In the genomic region with DNA sequence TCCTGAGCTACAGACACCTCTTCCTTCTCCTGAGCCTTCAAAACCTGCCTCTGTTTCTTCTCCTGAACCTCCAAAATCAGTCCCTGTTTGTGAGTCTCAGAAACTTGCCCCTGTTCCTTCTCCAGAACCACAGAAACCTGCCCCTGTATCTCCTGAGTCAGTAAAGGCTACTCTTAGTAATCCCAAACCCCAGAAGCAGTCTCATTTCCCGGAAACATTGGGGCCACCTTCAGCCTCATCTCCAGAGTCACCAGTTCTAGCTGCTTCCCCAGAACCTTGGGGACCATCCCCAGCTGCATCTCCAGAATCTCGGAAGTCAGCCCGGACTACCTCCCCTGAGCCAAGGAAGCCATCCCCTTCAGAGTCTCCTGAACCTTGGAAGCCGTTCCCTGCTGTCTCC, we compare ENCODE assay signal across 19 cellular contexts. TPM values are rescaled to one million over a fixed set of nuclear protein-coding genes. Genes with fewer than 3 reads are reported as not detected.
DNase-seq lines count a peak whose midpoint lies in the region; ATAC-seq, FAIRE-seq and TF ChIP-seq lines count a peak whose summit lies in the region.
"Had no signal": no experiment of that assay in that cellular context is flagged by ENCODE, and none has a peak within 500 bp of the region (broad histone marks: within the 10 kb centered on the region; RNA-seq: fewer than 3 reads in every experiment).

No MANE protein-coding gene starts in this region.

- H3K36me3 ChIP-seq in BLaER1 treated with 17β-estradiol and CSF1 and Interleukin-3, amounts not matched to agents 10 nM and 100 nM = peaks cover 61 to 97% (median 90%) of the 10 kb centered on the region in 11 experiments

- no peak overlapping the region for H3K4me3 Mint-ChIP-seq in activated CD8-positive, alpha-beta memory T cell treated with anti-CD3 and anti-CD28 coated beads, Interleukin-2, amount 10 ng/mL, durations not matched to agents 7 days and 5 days
- no peak overlapping the region for H3K4me3 Mint-ChIP-seq in dendritic cell treated with granulocyte-macrophage colony-stimulating factor and Interleukin-4, amounts not matched to agents 40 ng/mL and 50 ng/mL, for 4 days
- H3K4me3 Mint-ChIP-seq: CD4-positive, alpha-beta memory T cell had no signal

- H3K4me1 ChIP-seq in BLaER1 treated with 17β-estradiol and CSF1 and Interleukin-3, amounts not matched to agents 10 nM and 100 nM = peaks cover 19 to 32% (median 27%) of the 10 kb centered on the region in 10 experiments; a peak in 19 of 20 replicates

- no peak for DNase-seq in activated CD8-positive, alpha-beta memory T cell treated with anti-CD3 and anti-CD28 coated beads, Interleukin-2, amount 10 ng/mL, durations not matched to agents 7 days and 5 days
- no peak for DNase-seq in activated CD8-positive, alpha-beta memory T cell treated with anti-CD3 and anti-CD28 coated beads for 24 hours
- DNase-seq in HL-60 (ENCODE audit: low read depth in 1 of 2, low spot score in 1 of 2) = no peak
- no peak for DNase-seq in NCI-H524 treated with DMSO at 0.1 percent for 48 hours (lab: John Stamatoyannopoulos, UW)
- no peak for DNase-seq in NCI-H1417 treated with DMSO at 0.1 percent for 48 hours (lab: John Stamatoyannopoulos, UW)
- no peak for DNase-seq in GM12891 (ENCODE audit: insufficient read length, low spot score)
- DNase-seq: ACHN; CD4-positive, alpha-beta memory T cell; GF-D8; MG63; NCI-H1092 treated with DMSO at 0.1 percent for 48 hours; NCI-H1694 treated with DMSO at 0.1 percent for 48 hours; NCI-H345; NCI-H69; NK-92 treated with Interleukin-12 subunit alpha and Interleukin-12 subunit beta, amount 100 ng/mL, for 24 hours; OCI-M1 had no signal

- peak overlapping the region in 8 of 11 experiments; percentile 1 to 74 (median 56); a peak in 12 of 22 replicates for H3K4me2 ChIP-seq in BLaER1 treated with 17β-estradiol and CSF1 and Interleukin-3, amounts not matched to agents 10 nM and 100 nM

- peaks cover 36 to 92% (median 64%) of the 10 kb centered on the region in 11 experiments; a peak in 21 of 22 replicates for H4K20me1 ChIP-seq in BLaER1 treated with 17β-estradiol and CSF1 and Interleukin-3, amounts not matched to agents 10 nM and 100 nM

- peak overlapping the region; percentile 1 for H3K27ac Mint-ChIP-seq in activated CD8-positive, alpha-beta memory T cell treated with anti-CD3 and anti-CD28 coated beads, Interleukin-2, amount 10 ng/mL, durations not matched to agents 7 days and 5 days
- H3K27ac Mint-ChIP-seq in dendritic cell treated with granulocyte-macrophage colony-stimulating factor and Interleukin-4, amounts not matched to agents 40 ng/mL and 50 ng/mL, for 4 days = peak overlapping the region; percentile 5

- no peak for TF ChIP-seq CTCF in HL-60 (IDR thresholded peaks at IDR 0.05; ENCODE audit: insufficient read depth, low read length)

- H3K9ac ChIP-seq in BLaER1 treated with 17β-estradiol and CSF1 and Interleukin-3, amounts not matched to agents 10 nM and 100 nM = no peak overlapping the region; a peak in 1 of 22 replicates

- peaks cover 45% of the 10 kb centered on the region for H3K4me1 Mint-ChIP-seq in activated CD8-positive, alpha-beta memory T cell treated with anti-CD3 and anti-CD28 coated beads, Interleukin-2, amount 10 ng/mL, durations not matched to agents 7 days and 5 days
- H3K4me1 Mint-ChIP-seq in dendritic cell treated with granulocyte-macrophage colony-stimulating factor and Interleukin-4, amounts not matched to agents 40 ng/mL and 50 ng/mL, for 4 days (ENCODE audit: low read depth) = peaks cover 52% of the 10 kb centered on the region

- ATAC-seq in activated CD8-positive, alpha-beta memory T cell treated with anti-CD3 and anti-CD28 coated beads, Interleukin-2, amount 10 ng/mL, durations not matched to agents 7 days and 5 days = no peak
- ATAC-seq: HepG2 had no signal

- H3K4me3 ChIP-seq in BLaER1 treated with 17β-estradiol and CSF1 and Interleukin-3, amounts not matched to agents 10 nM and 100 nM = no peak overlapping the region
- no peak overlapping the region for H3K4me3 ChIP-seq in HL-60 (replicated peaks; ENCODE audit: insufficient read depth, low read length)
- H3K4me3 ChIP-seq: MG63 had no signal

- FAIRE-seq in GM12891 (lab: Jason Lieb, UNC) = no peak
- FAIRE-seq: HepG2 had no signal

- no peaks in the 10 kb centered on the region for H3K27me3 Mint-ChIP-seq in activated CD8-positive, alpha-beta memory T cell treated with anti-CD3 and anti-CD28 coated beads, Interleukin-2, amount 10 ng/mL, durations not matched to agents 7 days and 5 days
- H3K27me3 Mint-ChIP-seq in dendritic cell treated with granulocyte-macrophage colony-stimulating factor and Interleukin-4, amounts not matched to agents 40 ng/mL and 50 ng/mL, for 4 days = no peaks in the 10 kb centered on the region
- H3K27me3 Mint-ChIP-seq: CD4-positive, alpha-beta memory T cell had no signal

- CTCF ChIA-PET in activated CD8-positive, alpha-beta memory T cell treated with anti-CD3 and anti-CD28 coated beads, Interleukin-2, amount 10 ng/mL, durations not matched to agents 7 days and 5 days (lab: Charles Lee) = interaction anchor here (1.6 kb wide), 1 partner anchor 10 kb away, joined by 6 read pairs; no protein-coding TSS in a partner anchor

- no peak; the same call in 1 of the 2 replicates for TF ChIP-seq POLR2A in GM12891 (IDR thresholded peaks at IDR 0.05; ENCODE audit: low read depth, low read length)

- no peaks in the 10 kb centered on the region for H3K9me3 Mint-ChIP-seq in activated CD8-positive, alpha-beta memory T cell treated with anti-CD3 and anti-CD28 coated beads, Interleukin-2, amount 10 ng/mL, durations not matched to agents 7 days and 5 days (ENCODE audit: low read depth)
- H3K9me3 Mint-ChIP-seq in dendritic cell treated with granulocyte-macrophage colony-stimulating factor and Interleukin-4, amounts not matched to agents 40 ng/mL and 50 ng/mL, for 4 days = peaks cover 8% of the 10 kb centered on the region
- H3K9me3 Mint-ChIP-seq: CD4-positive, alpha-beta memory T cell had no signal

- H3K9me3 ChIP-seq in BLaER1 treated with 17β-estradiol and CSF1 and Interleukin-3, amounts not matched to agents 10 nM and 100 nM (replicated peaks in 1 of 11) = no peaks in the 10 kb centered on the region

- intact Hi-C loops in dendritic cell treated with granulocyte-macrophage colony-stimulating factor and Interleukin-4, amounts not matched to agents 40 ng/mL and 50 ng/mL, for 4 days (cut with micrococcal nuclease) = no loop called here

- H3K36me3 Mint-ChIP-seq in activated CD8-positive, alpha-beta memory T cell treated with anti-CD3 and anti-CD28 coated beads, Interleukin-2, amount 10 ng/mL, durations not matched to agents 7 days and 5 days = peaks cover 67% of the 10 kb centered on the region
- peaks cover 87% of the 10 kb centered on the region for H3K36me3 Mint-ChIP-seq in dendritic cell treated with granulocyte-macrophage colony-stimulating factor and Interleukin-4, amounts not matched to agents 40 ng/mL and 50 ng/mL, for 4 days (ENCODE audit: low read depth)

- H3K27ac ChIP-seq in BLaER1 treated with 17β-estradiol and CSF1 and Interleukin-3, amounts not matched to agents 10 nM and 100 nM = peak overlapping the region in 4 of 11 experiments; percentile 18 to 64 (median 40); a peak in 6 of 22 replicates
- peak overlapping the region; percentile 32; the same call in 1 of the 2 replicates for H3K27ac ChIP-seq in HL-60 (replicated peaks)

- no peaks in the 10 kb centered on the region for H3K27me3 ChIP-seq in BLaER1 treated with 17β-estradiol and CSF1 and Interleukin-3, amounts not matched to agents 10 nM and 100 nM
- H3K27me3 ChIP-seq in HL-60 (ENCODE audit: insufficient read depth, poor library complexity, severe bottlenecking) = no peaks in the 10 kb centered on the region
- H3K27me3 ChIP-seq: MG63 had no signal

TF ChIP-seq in GM12891, 5 proteins besides CTCF, POLR2A, EP300 and RAD21:
- TF ChIP-seq SPI1 (IDR thresholded peaks at IDR 0.05; ENCODE audit: low read depth, low read length) = no peak
- no peak for TF ChIP-seq PAX5 (IDR thresholded peaks at IDR 0.05; ENCODE audit: insufficient read depth, low read length, severe bottlenecking)
- TF ChIP-seq POU2F2 (IDR thresholded peaks at IDR 0.05; ENCODE audit: low read depth, low read length) = no peak
- no peak for TF ChIP-seq POLR2AphosphoS5 (IDR thresholded peaks at IDR 0.05; ENCODE audit: low read depth, low read length)
- no peak for TF ChIP-seq TAF1 (IDR thresholded peaks at IDR 0.05; ENCODE audit: low read depth, low read length)

RNA-seq across cellular contexts. Expression of a gene that starts 10.0 kb away (rescaled TPM):
- 10 to 100 TPM; 34.1 to 37.0 TPM for total RNA-seq in activated CD8-positive, alpha-beta memory T cell treated with anti-CD3 and anti-CD28 coated beads, Interleukin-2, amount 10 ng/mL, durations not matched to agents 7 days and 5 days
- 16.4 TPM for polyA plus RNA-seq in GM12891 (2012; ENCODE audit: low read depth, missing spikeins)

RNA-seq across cellular contexts. Expression of a gene that starts 42.9 kb away (rescaled TPM):
- 10 to 100 TPM; 56.1 to 63.4 TPM for total RNA-seq in activated CD8-positive, alpha-beta memory T cell treated with anti-CD3 and anti-CD28 coated beads, Interleukin-2, amount 10 ng/mL, durations not matched to agents 7 days and 5 days
- 38.1 TPM for polyA plus RNA-seq in GM12891 (2012; ENCODE audit: low read depth, missing spikeins)
